Comparison of ENCODE assay signal across 15 cellular contexts in the genomic region with DNA sequence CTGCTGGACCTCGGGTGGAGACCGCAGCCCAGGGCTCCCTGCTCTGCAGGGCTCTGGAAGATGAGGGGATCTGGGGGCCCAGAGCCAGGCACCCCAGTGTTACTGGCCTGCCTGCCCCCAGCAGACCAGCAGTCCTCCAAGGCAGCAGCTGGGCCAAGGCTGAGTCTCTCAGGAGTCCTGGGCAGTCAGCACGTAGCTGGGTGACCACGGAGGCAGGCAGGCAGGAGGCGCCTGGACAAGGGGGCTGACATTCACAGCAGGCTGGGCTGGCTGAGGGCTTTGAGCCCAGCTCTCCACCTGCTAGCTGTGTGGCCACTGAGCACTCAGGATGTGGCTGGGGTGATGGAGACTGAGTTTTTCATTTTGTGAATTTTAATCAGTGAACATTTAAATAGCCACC.
DNase-seq lines count a peak whose midpoint lies in the region; ATAC-seq and TF ChIP-seq lines count a peak whose summit lies in the region.
"Had no signal": no experiment of that assay in that cellular context is flagged by ENCODE, and none has a peak within 500 bp of the region (broad histone marks: within the 10 kb centered on the region; RNA-seq: fewer than 3 reads in every experiment).

No MANE protein-coding gene starts in this region.

- H3K4me1 ChIP-seq in spleen (peaks cover 76 to 100% (median 98%) of the 10 kb centered on the region in 6 donors), esophagus squamous epithelium (peaks cover 8 to 37% (median 24%) of the 10 kb centered on the region in 3 donors), esophagus muscularis mucosa (peaks cover 7 to 29% (median 25%) of the 10 kb centered on the region in 4 donors)

- TF ChIP-seq POLR2A in spleen (IDR thresholded peaks at IDR 0.05) (no peak), esophagus squamous epithelium (IDR thresholded peaks at IDR 0.05) (no peak), esophagus muscularis mucosa (IDR thresholded peaks at IDR 0.05; ENCODE audit: low read depth) (no peak)

- TF ChIP-seq CTCF in spleen (IDR thresholded peaks at IDR 0.05 in 8 of 11, conservative IDR thresholded peaks at IDR 0.05 in 3 of 11) (no peak), esophagus squamous epithelium (IDR thresholded peaks at IDR 0.05) (no peak), esophagus muscularis mucosa (IDR thresholded peaks at IDR 0.05) (no peak)

- H3K9me3 Mint-ChIP-seq in immature natural killer cell = no peaks in the 10 kb centered on the region

- peak overlapping the region in 7 of 8 donors; percentile 16 to 99 (median 97) for H3K27ac ChIP-seq in spleen
- no peak overlapping the region for H3K27ac ChIP-seq in esophagus squamous epithelium
- no peak overlapping the region for H3K27ac ChIP-seq in esophagus muscularis mucosa (replicated peaks in 1 of 4)
- H3K27ac ChIP-seq: left ventricle myocardium inferior, right atrium auricular region had no signal

- H3K27me3 ChIP-seq in H7 (ENCODE audit: control insufficient read depth, insufficient read depth, low read length) = no peaks in the 10 kb centered on the region
- H3K27me3 ChIP-seq in spleen (replicated peaks in 1 of 7) = no peaks in the 10 kb centered on the region
- no peaks in the 10 kb centered on the region for H3K27me3 ChIP-seq in esophagus squamous epithelium
- no peaks in the 10 kb centered on the region for H3K27me3 ChIP-seq in esophagus muscularis mucosa
- H3K27me3 ChIP-seq: right atrium auricular region had no signal

- H3K36me3 Mint-ChIP-seq in T-helper 17 cell (ENCODE audit: low read depth) (peaks cover 3% of the 10 kb centered on the region), immature natural killer cell (peaks cover 2 to 12% (median 6%) of the 10 kb centered on the region in 3 donors)

- no peak for TF ChIP-seq EP300 in esophagus muscularis mucosa (IDR thresholded peaks at IDR 0.05)

- H3K27ac Mint-ChIP-seq in T-helper 17 cell = peak overlapping the region; percentile 72
- peak overlapping the region; percentile 95 to 100 (median 98) for H3K27ac Mint-ChIP-seq in immature natural killer cell

- DNase-seq in H7 = peak; percentile 46
- no peak for DNase-seq in T-helper 17 cell
- peak; percentile 53 to 57 (median 55) for DNase-seq in immature natural killer cell
- peak; percentile 82 for DNase-seq in spleen
- DNase-seq in esophagus squamous epithelium (lab: John Stamatoyannopoulos, UW) = no peak
- no peak for DNase-seq in NCI-H146 (lab: John Stamatoyannopoulos, UW)
- DNase-seq in esophagus muscularis mucosa (ENCODE audit: extremely low spot score) = no peak
- DNase-seq: activated CD4-positive, alpha-beta T cell treated with anti-CD3 and anti-CD28 coated beads, Interleukin-2, amount 50 U/mL, for 48 hours; C1 segment of cervical spinal cord; EL; left ventricle myocardium inferior; NCI-H1092; NCI-H2171 treated with DMSO at 0.1 percent for 48 hours; stimulated activated CD4-positive, alpha-beta T cell treated with anti-CD3 and anti-CD28 coated beads, Interleukin-4, amount 100 ng/mL, for 1 hour had no signal

- H3K9me3 ChIP-seq in T-helper 17 cell (ENCODE audit: control insufficient read depth, low read length, poor library complexity, severe bottlenecking) (no peaks in the 10 kb centered on the region), spleen (no peaks in the 10 kb centered on the region), esophagus squamous epithelium (no peaks in the 10 kb centered on the region), esophagus muscularis mucosa (no peaks in the 10 kb centered on the region)
- H3K9me3 ChIP-seq: left ventricle myocardium inferior, right atrium auricular region had no signal

- no peak for ATAC-seq in T-helper 17 cell

- WGBS in spleen, 5 donors = 69 to 87% (median 83%) methylated on average over 2 to 5 of the region's 5 CpGs
- 83 to 91% methylated on average over 2 of the region's 5 CpGs for WGBS in esophagus squamous epithelium, 2 donors
- WGBS in esophagus muscularis mucosa = 82% methylated on average over 4 of the region's 5 CpGs

- H3K27me3 Mint-ChIP-seq in T-helper 17 cell (no peaks in the 10 kb centered on the region), immature natural killer cell (ENCODE audit: low read depth in 3 of 3) (peaks cover 5 to 16% (median 8%) of the 10 kb centered on the region in 3 donors)

- intact Hi-C loops in spleen (cut with DNase I; ENCODE audit: low total_unique reads) (no loop called here), esophagus squamous epithelium (cut with DNase I) (no loop called here), esophagus muscularis mucosa (cut with DNase I) (no loop called here)

- peak overlapping the region; percentile 43 for H3K4me3 Mint-ChIP-seq in T-helper 17 cell
- H3K4me3 Mint-ChIP-seq in immature natural killer cell = peak overlapping the region; percentile 72 to 80 (median 79)

- peaks cover 65% of the 10 kb centered on the region for H3K4me1 Mint-ChIP-seq in T-helper 17 cell
- peaks cover 92 to 93% of the 10 kb centered on the region in 2 donors for H3K4me1 Mint-ChIP-seq in immature natural killer cell

- H3K36me3 ChIP-seq in H7 (replicated peaks; ENCODE audit: control insufficient read depth, insufficient read depth, low read length) (no peaks in the 10 kb centered on the region), spleen (peaks cover 0 to 50% (median 6%) of the 10 kb centered on the region in 6 donors), esophagus squamous epithelium (no peaks in the 10 kb centered on the region), esophagus muscularis mucosa (no peaks in the 10 kb centered on the region)
- H3K36me3 ChIP-seq: left ventricle myocardium inferior, right atrium auricular region had no signal

- no peak overlapping the region for H3K4me3 ChIP-seq in H7 (ENCODE audit: insufficient read depth, low read depth, low read length)
- H3K4me3 ChIP-seq in spleen = peak overlapping the region in 1 of 8 donors; percentile 15
- H3K4me3 ChIP-seq in esophagus squamous epithelium = no peak overlapping the region
- H3K4me3 ChIP-seq in esophagus muscularis mucosa = no peak overlapping the region
- H3K4me3 ChIP-seq: left ventricle myocardium inferior, right atrium auricular region had no signal

Comparison
In these comparisons a context has a peak if more than half of its experiments do, and no peak if none do; other contexts are left out.
1. DNase-seq: peak in H7 (single experiment), immature natural killer cell (3 of 3) and spleen (single experiment); none in T-helper 17 cell (0 of 3), esophagus squamous epithelium (single experiment), NCI-H146 (single experiment) and esophagus muscularis mucosa (single experiment).
2. H3K27ac ChIP-seq: peak in spleen (7 of 8); none in esophagus squamous epithelium (0 of 4) and esophagus muscularis mucosa (0 of 4).